In the genomic region with DNA sequence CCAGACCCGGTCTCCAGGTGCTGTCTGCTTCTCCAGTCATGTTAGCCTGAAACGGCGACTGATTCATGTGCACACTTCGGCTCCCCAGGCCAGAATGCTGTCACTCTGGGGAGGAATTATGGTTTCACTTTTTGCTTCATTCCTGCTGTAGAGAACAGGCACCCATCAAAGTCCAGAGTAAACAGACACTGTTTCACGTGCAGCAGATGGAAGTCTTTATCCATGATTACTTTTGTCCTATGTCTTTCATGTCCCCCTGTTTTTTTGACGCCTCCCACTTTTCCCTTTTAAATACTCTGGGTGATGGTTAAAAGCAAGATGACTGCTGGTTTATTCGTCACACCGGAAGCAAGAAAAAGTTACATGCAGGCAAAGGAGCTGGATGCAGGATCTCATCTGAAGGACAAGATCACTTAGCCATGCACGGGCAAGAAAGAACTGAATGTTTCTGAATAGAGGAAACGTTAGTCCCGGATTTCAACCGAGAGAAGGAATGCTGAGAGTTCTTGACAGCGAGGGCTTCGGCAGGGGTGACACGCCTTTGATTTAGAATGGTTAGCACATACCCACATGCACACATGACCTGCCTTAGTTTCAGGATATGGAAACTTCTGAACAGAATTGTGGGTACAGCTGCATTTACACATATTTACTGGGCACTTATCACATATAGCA, we compare ENCODE assay signal across 8 cellular contexts.
DNase-seq lines count a peak whose midpoint lies in the region; ATAC-seq and TF ChIP-seq lines count a peak whose summit lies in the region.

No MANE protein-coding gene starts in this region.

- H3K27me3 ChIP-seq in adipocyte (replicated peaks; ENCODE audit: control insufficient read depth, insufficient read depth, low read length) (no peaks in the 10 kb centered on the region), kidney epithelial cell (ENCODE audit: control insufficient read depth, insufficient read depth, low read length) (no peaks in the 10 kb centered on the region)

- peak; percentile 69 for DNase-seq in adipocyte (ENCODE audit: low read depth)
- DNase-seq in kidney epithelial cell (ENCODE audit: low read depth) = peak; percentile 2
- DNase-seq in NCI-H226 = no peak
- no peak for DNase-seq in substantia nigra (lab: John Stamatoyannopoulos, UW)

- H3K27ac ChIP-seq in substantia nigra (ENCODE audit: low read depth, low read length, poor library complexity, severe bottlenecking) = no peak overlapping the region

- peak; percentile 44 for ATAC-seq in HG03354 (IDR thresholded peaks at IDR 0.05; ENCODE audit: poor library complexity, severe bottlenecking, unreplicated experiment)
- ATAC-seq in GM21381 (IDR thresholded peaks at IDR 0.05; ENCODE audit: unreplicated experiment) = no peak
- ATAC-seq in GM21367 (IDR thresholded peaks at IDR 0.05; ENCODE audit: unreplicated experiment) = no peak

- H3K4me1 ChIP-seq in adipocyte (ENCODE audit: control insufficient read depth, insufficient read depth, low read length) = peaks cover 9% of the 10 kb centered on the region

- H3K4me3 ChIP-seq in adipocyte (ENCODE audit: low read length) (peak overlapping the region; percentile 68), kidney epithelial cell (ENCODE audit: low read depth, low read length) (peak overlapping the region; percentile 9)

- peaks cover 37% of the 10 kb centered on the region for H3K4me1 Mint-ChIP-seq in stimulated activated naive CD8-positive, alpha-beta T cell treated with anti-CD3 and anti-CD28 coated beads, Interleukin-15, Interleukin-2, amounts not matched to agents 100 ng/mL and 50 ng/mL, for 24 hours (ENCODE audit: low read depth)

- H3K36me3 ChIP-seq in adipocyte (ENCODE audit: control insufficient read depth, insufficient read depth, low read length, severe bottlenecking) = no peaks in the 10 kb centered on the region
- no peaks in the 10 kb centered on the region for H3K36me3 ChIP-seq in kidney epithelial cell (ENCODE audit: control insufficient read depth, insufficient read depth, low read length)

- H3K36me3 Mint-ChIP-seq in stimulated activated naive CD8-positive, alpha-beta T cell treated with anti-CD3 and anti-CD28 coated beads, Interleukin-15, Interleukin-2, amounts not matched to agents 100 ng/mL and 50 ng/mL, for 24 hours (ENCODE audit: low read depth) = no peaks in the 10 kb centered on the region

- H3K9me3 ChIP-seq in adipocyte (ENCODE audit: control insufficient read depth, low read length) = no peaks in the 10 kb centered on the region

- no peaks in the 10 kb centered on the region for H3K27me3 Mint-ChIP-seq in stimulated activated naive CD8-positive, alpha-beta T cell treated with anti-CD3 and anti-CD28 coated beads, Interleukin-15, Interleukin-2, amounts not matched to agents 100 ng/mL and 50 ng/mL, for 24 hours

- peak overlapping the region; percentile 70 for H3K27ac Mint-ChIP-seq in stimulated activated naive CD8-positive, alpha-beta T cell treated with anti-CD3 and anti-CD28 coated beads, Interleukin-15, Interleukin-2, amounts not matched to agents 100 ng/mL and 50 ng/mL, for 24 hours

- peak overlapping the region; percentile 66 for H3K9ac ChIP-seq in adipocyte (ENCODE audit: low read length)

- peak overlapping the region; percentile 63 for H3K4me3 Mint-ChIP-seq in stimulated activated naive CD8-positive, alpha-beta T cell treated with anti-CD3 and anti-CD28 coated beads, Interleukin-15, Interleukin-2, amounts not matched to agents 100 ng/mL and 50 ng/mL, for 24 hours

- no peak for TF ChIP-seq CTCF in kidney epithelial cell (IDR thresholded peaks at IDR 0.05; ENCODE audit: insufficient read depth, low read length, poor library complexity, severe bottlenecking)

- no peaks in the 10 kb centered on the region for H3K9me3 Mint-ChIP-seq in stimulated activated naive CD8-positive, alpha-beta T cell treated with anti-CD3 and anti-CD28 coated beads, Interleukin-15, Interleukin-2, amounts not matched to agents 100 ng/mL and 50 ng/mL, for 24 hours

Comparison
In these comparisons a context has a peak if more than half of its experiments do, and no peak if none do; other contexts are left out.
1. DNase-seq: peak in adipocyte (single experiment) and kidney epithelial cell (single experiment); none in NCI-H226 (single experiment) and substantia nigra (0 of 49).